Comparison of ENCODE assay signal across 18 cellular contexts in the genomic region with DNA sequence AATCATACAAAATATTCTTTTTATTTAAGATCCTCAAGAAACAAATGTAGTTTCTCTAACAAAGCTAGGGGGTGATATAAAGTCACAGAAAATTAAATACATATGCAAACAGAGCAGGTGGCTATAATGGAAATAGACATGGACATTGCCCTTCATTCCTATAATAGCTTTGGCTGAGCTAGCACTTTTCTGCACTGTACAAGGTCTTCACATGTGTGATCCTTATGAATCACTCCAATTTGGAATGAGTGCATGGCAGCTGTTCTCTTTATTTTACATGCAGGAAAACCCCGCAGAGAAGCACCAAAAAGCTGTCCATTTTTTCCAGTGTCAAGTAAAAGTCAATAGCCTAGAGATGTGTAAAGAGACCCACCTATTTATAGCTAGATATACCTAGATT.
"Had no signal": no experiment of that assay in that cellular context is flagged by ENCODE, and none has a peak within 500 bp of the region (broad histone marks: within the 10 kb centered on the region; RNA-seq: fewer than 3 reads in every experiment).

No MANE protein-coding gene starts in this region.

- H3K4me1 ChIP-seq: gastroesophageal sphincter, pancreas had no signal

- H3K27ac ChIP-seq: cardiac muscle cell, gastroesophageal sphincter, pancreas, tibial artery had no signal

- ATAC-seq: activated CD8-positive, alpha-beta T cell treated with anti-CD3 and anti-CD28 coated beads for 36 hours; activated naive CD4-positive, alpha-beta T cell treated with anti-CD3 and anti-CD28 coated beads, Interleukin-2, amount 50 U/mL, for 72 hours; activated T-cell treated with anti-CD3 and anti-CD28 coated beads, Interleukin-2, amount 50 U/mL, for 72 hours; gastroesophageal sphincter; left lobe of liver; naive thymus-derived CD4-positive, alpha-beta T cell; stimulated activated memory B cell treated with anti-CD40 and anti-IgM and Interleukin-4, amounts not matched to agents 10 μg/mL and 1 μg/mL and 100 μg/mL, for 72 hours; WTC11 had no signal

- H3K4me3 ChIP-seq: cardiac muscle cell, gastroesophageal sphincter, pancreas, tibial artery had no signal

- H3K4me1 Mint-ChIP-seq: naive thymus-derived CD4-positive, alpha-beta T cell; stimulated activated memory B cell treated with anti-CD40 and anti-IgM and Interleukin-4, amounts not matched to agents 10 μg/mL and 1 μg/mL and 100 μg/mL, for 72 hours had no signal

- H3K27me3 ChIP-seq: cardiac muscle cell, gastroesophageal sphincter, pancreas, tibial artery had no signal

- H3K9me3 Mint-ChIP-seq: activated CD8-positive, alpha-beta T cell treated with anti-CD3 and anti-CD28 coated beads for 36 hours; stimulated activated memory B cell treated with anti-CD40 and anti-IgM and Interleukin-4, amounts not matched to agents 10 μg/mL and 1 μg/mL and 100 μg/mL, for 72 hours had no signal

- H3K9me3 ChIP-seq: gastroesophageal sphincter, pancreas, tibial artery had no signal

- H3K36me3 ChIP-seq: cardiac muscle cell, gastroesophageal sphincter, pancreas, tibial artery had no signal

- H3K27me3 Mint-ChIP-seq: activated CD8-positive, alpha-beta T cell treated with anti-CD3 and anti-CD28 coated beads for 36 hours; naive thymus-derived CD4-positive, alpha-beta T cell; stimulated activated memory B cell treated with anti-CD40 and anti-IgM and Interleukin-4, amounts not matched to agents 10 μg/mL and 1 μg/mL and 100 μg/mL, for 72 hours had no signal

- H3K4me3 Mint-ChIP-seq: activated CD8-positive, alpha-beta T cell treated with anti-CD3 and anti-CD28 coated beads for 36 hours; activated T-cell treated with anti-CD3 and anti-CD28 coated beads, Interleukin-2, amount 50 U/mL, for 72 hours; naive thymus-derived CD4-positive, alpha-beta T cell; stimulated activated memory B cell treated with anti-CD40 and anti-IgM and Interleukin-4, amounts not matched to agents 10 μg/mL and 1 μg/mL and 100 μg/mL, for 72 hours; WTC11 had no signal

- FAIRE-seq: keratinocyte, pancreas, urothelium cell line had no signal

- H3K27ac Mint-ChIP-seq: activated CD8-positive, alpha-beta T cell treated with anti-CD3 and anti-CD28 coated beads for 36 hours; activated naive CD4-positive, alpha-beta T cell treated with anti-CD3 and anti-CD28 coated beads, Interleukin-2, amount 50 U/mL, for 72 hours; activated T-cell treated with anti-CD3 and anti-CD28 coated beads, Interleukin-2, amount 50 U/mL, for 72 hours; naive thymus-derived CD4-positive, alpha-beta T cell; stimulated activated memory B cell treated with anti-CD40 and anti-IgM and Interleukin-4, amounts not matched to agents 10 μg/mL and 1 μg/mL and 100 μg/mL, for 72 hours; WTC11 had no signal

- DNase-seq: activated CD4-positive, alpha-beta T cell treated with anti-CD3 and anti-CD28 coated beads for 4 hours; activated CD8-positive, alpha-beta memory T cell treated with anti-CD3 and anti-CD28 coated beads, Interleukin-2, amount 50 U/mL, for 48 hours; activated CD8-positive, alpha-beta T cell treated with anti-CD3 and anti-CD28 coated beads for 36 hours; activated gamma-delta T cell; activated T-cell treated with anti-CD3 and anti-CD28 coated beads, Interleukin-2, amount 50 U/mL, for 72 hours; mammary epithelial cell; naive thymus-derived CD4-positive, alpha-beta T cell; pancreas; stimulated activated CD4-positive, alpha-beta T cell treated with anti-CD3 and anti-CD28 coated beads, Interleukin-2, amount 100 ng/mL, for 48 hours; tibial artery had no signal
